In genomic region chr6:134249412-134249758, GRCh38 we compare ENCODE assay signal across 15 cellular contexts.
DNase-seq lines count a peak whose midpoint lies in the region; ATAC-seq, FAIRE-seq and TF ChIP-seq lines count a peak whose summit lies in the region.
"Had no signal": no experiment of that assay in that cellular context is flagged by ENCODE, and none has a peak within 500 bp of the region (broad histone marks: within the 10 kb centered on the region; RNA-seq: fewer than 3 reads in every experiment).

No MANE protein-coding gene starts in this region.

- no peak for DNase-seq in activated naive CD4-positive, alpha-beta T cell treated with anti-CD3 and anti-CD28 coated beads, Interleukin-2, amount 50 U/mL, for 72 hours (ENCODE audit: low spot score in 2 of 2)
- DNase-seq in amniotic epithelial cell (ENCODE audit: low read depth) (peak; percentile 76), mesenchymal stem cell (peak; percentile 53), testis (no peak), lower leg skin (ENCODE audit: low spot score in 2 of 2) (no peak), RCC 7860 (ENCODE audit: low spot score) (no peak)
- DNase-seq: activated T-cell treated with anti-CD3 and anti-CD28 coated beads for 4 hours; central memory CD4-positive, alpha-beta T cell; H7; NCI-H1417; NCI-H510A treated with DMSO at 0.1 percent for 48 hours had no signal

- no peak overlapping the region for H2BK120ac ChIP-seq in mesenchymal stem cell (ENCODE audit: low read depth, low read length)

- no peak overlapping the region for H2BK5ac ChIP-seq in mesenchymal stem cell (ENCODE audit: low read depth, low read length, poor library complexity, severe bottlenecking)

- H4K8ac ChIP-seq in mesenchymal stem cell (ENCODE audit: low read length), result no peak overlapping the region

- peaks cover 3% of the 10 kb centered on the region for H3K4me1 ChIP-seq in mesenchymal stem cell (ENCODE audit: control insufficient read depth, insufficient read depth, low read depth, low read length)
- peaks cover 40% of the 10 kb centered on the region for H3K4me1 ChIP-seq in testis

- no peak overlapping the region for H2BK12ac ChIP-seq in mesenchymal stem cell (ENCODE audit: low read length in 2 of 2)

- no peaks in the 10 kb centered on the region for H3K36me3 ChIP-seq in mesenchymal stem cell (ENCODE audit: control insufficient read depth in 1 of 2, insufficient read depth in 2 of 2, low read depth in 1 of 2, low read length in 2 of 2)
- H3K36me3 ChIP-seq in testis (ENCODE audit: low read depth, missing control alignments), result no peaks in the 10 kb centered on the region
- H3K36me3 ChIP-seq: vagina had no signal

- no peaks in the 10 kb centered on the region for H3K36me3 Mint-ChIP-seq in activated naive CD4-positive, alpha-beta T cell treated with anti-CD3 and anti-CD28 coated beads, Interleukin-2, amount 50 U/mL, for 24 hours
- H3K36me3 Mint-ChIP-seq in activated naive CD4-positive, alpha-beta T cell treated with anti-CD3 and anti-CD28 coated beads, Interleukin-2, amount 50 U/mL, for 72 hours, result peaks cover 4 to 13% of the 10 kb centered on the region in 2 donors

- no peak for TF ChIP-seq CTCF in testis (IDR thresholded peaks at IDR 0.05)
- TF ChIP-seq CTCF in lower leg skin (IDR thresholded peaks at IDR 0.05), result no peak

- peak overlapping the region; percentile 11 for H2AK5ac ChIP-seq in mesenchymal stem cell (ENCODE audit: low read length, severe bottlenecking)

- no peak overlapping the region for H3K14ac ChIP-seq in mesenchymal stem cell (ENCODE audit: low read length in 2 of 2)

- H3K9ac ChIP-seq in mesenchymal stem cell (ENCODE audit: low read length), result peak overlapping the region; percentile 55

- no peaks in the 10 kb centered on the region for H3K9me3 ChIP-seq in mesenchymal stem cell (ENCODE audit: control insufficient read depth, low read length)
- H3K9me3 ChIP-seq in testis, result no peaks in the 10 kb centered on the region
- H3K9me3 ChIP-seq: vagina had no signal

- H3K79me1 ChIP-seq in mesenchymal stem cell (replicated peaks; ENCODE audit: low read length, poor library complexity, severe bottlenecking), result no peaks in the 10 kb centered on the region

- H3K4ac ChIP-seq in mesenchymal stem cell (ENCODE audit: low read depth in 1 of 2, low read length in 2 of 2), result no peak overlapping the region

- H3K4me1 Mint-ChIP-seq in activated naive CD4-positive, alpha-beta T cell treated with anti-CD3 and anti-CD28 coated beads, Interleukin-2, amount 50 U/mL, for 24 hours, result peaks cover 60% of the 10 kb centered on the region

- FAIRE-seq in RCC 7860 (lab: Jason Lieb, UNC), result no peak
- FAIRE-seq: small intestine had no signal

- no peaks in the 10 kb centered on the region for H3K27me3 Mint-ChIP-seq in activated naive CD4-positive, alpha-beta T cell treated with anti-CD3 and anti-CD28 coated beads, Interleukin-2, amount 50 U/mL, for 24 hours

- TF ChIP-seq POLR2A in testis (IDR thresholded peaks at IDR 0.05), result no peak
- no peak for TF ChIP-seq POLR2A in lower leg skin (IDR thresholded peaks at IDR 0.05)

- no peaks in the 10 kb centered on the region for H3K9me3 Mint-ChIP-seq in activated naive CD4-positive, alpha-beta T cell treated with anti-CD3 and anti-CD28 coated beads, Interleukin-2, amount 50 U/mL, for 24 hours
- H3K9me3 Mint-ChIP-seq in activated naive CD4-positive, alpha-beta T cell treated with anti-CD3 and anti-CD28 coated beads, Interleukin-2, amount 50 U/mL, for 72 hours, result no peaks in the 10 kb centered on the region

- H3K4me3 ChIP-seq in mesenchymal stem cell (ENCODE audit: insufficient read depth in 1 of 2, low read depth in 1 of 2, low read length in 2 of 2) (no peak overlapping the region), testis (no peak overlapping the region), lower leg skin (ENCODE audit: low read depth, poor library complexity, severe bottlenecking) (no peak overlapping the region)
- H3K4me3 ChIP-seq: vagina had no signal

- no peak for ATAC-seq in activated naive CD4-positive, alpha-beta T cell treated with anti-CD3 and anti-CD28 coated beads, Interleukin-2, amount 50 U/mL, for 72 hours
- no peak for ATAC-seq in HG02870 (IDR thresholded peaks at IDR 0.05; ENCODE audit: unreplicated experiment)

- no peak overlapping the region for H2BK15ac ChIP-seq in mesenchymal stem cell (ENCODE audit: low read depth, poor library complexity, severe bottlenecking)

- intact Hi-C loops in testis (cut with DNase I; ENCODE audit: low total_unique reads), result no loop called here
- intact Hi-C loops in lower leg skin (cut with DNase I; ENCODE audit: low total_unique reads), result no loop called here

- no peak overlapping the region for H3K23ac ChIP-seq in mesenchymal stem cell (ENCODE audit: low read length in 2 of 2)

- peak overlapping the region; percentile 61 for H3K4me3 Mint-ChIP-seq in activated naive CD4-positive, alpha-beta T cell treated with anti-CD3 and anti-CD28 coated beads, Interleukin-2, amount 50 U/mL, for 24 hours

- WGBS in mesenchymal stem cell, result 82% methylated on average over 4 of the region's 4 CpGs
- WGBS in testis, 2 donors, result 68 to 81% methylated on average over 4 of the region's 4 CpGs
- 74 to 79% methylated on average over 4 of the region's 4 CpGs for WGBS in lower leg skin, 2 donors

- H3K4me2 ChIP-seq in mesenchymal stem cell (ENCODE audit: low read length, poor library complexity, severe bottlenecking), result no peak overlapping the region

- no peak overlapping the region for H4K91ac ChIP-seq in mesenchymal stem cell (ENCODE audit: low read length)

- peak overlapping the region; percentile 88 for H3K27ac Mint-ChIP-seq in activated naive CD4-positive, alpha-beta T cell treated with anti-CD3 and anti-CD28 coated beads, Interleukin-2, amount 50 U/mL, for 24 hours
- H3K27ac Mint-ChIP-seq in activated naive CD4-positive, alpha-beta T cell treated with anti-CD3 and anti-CD28 coated beads, Interleukin-2, amount 50 U/mL, for 72 hours, result no peak overlapping the region

- H3K27me3 ChIP-seq in mesenchymal stem cell (ENCODE audit: control insufficient read depth in 1 of 2, insufficient read depth in 1 of 2, low read length in 2 of 2) (no peaks in the 10 kb centered on the region), testis (no peaks in the 10 kb centered on the region)
- H3K27me3 ChIP-seq: vagina had no signal

- no peak overlapping the region for H3K18ac ChIP-seq in mesenchymal stem cell (ENCODE audit: low read depth in 1 of 2, low read length in 2 of 2)

- no peak overlapping the region for H2AFZ ChIP-seq in mesenchymal stem cell (ENCODE audit: low read depth, low read length)

- H3K27ac ChIP-seq in mesenchymal stem cell (ENCODE audit: low read length, poor library complexity, severe bottlenecking) (no peak overlapping the region), testis (peak overlapping the region; percentile 48 to 74)
- H3K27ac ChIP-seq: vagina had no signal

Comparison
In these comparisons a context has a peak if more than half of its experiments do, and no peak if none do; other contexts are left out.
1. DNase-seq: peak in amniotic epithelial cell (single experiment) and mesenchymal stem cell (single experiment); none in activated naive CD4-positive, alpha-beta T cell treated with anti-CD3 and anti-CD28 coated beads, Interleukin-2, amount 50 U/mL, for 72 hours (0 of 2), testis (single experiment), lower leg skin (0 of 2) and RCC 7860 (single experiment).